ENCODE assay signal across 8 cellular contexts in the genomic region with DNA sequence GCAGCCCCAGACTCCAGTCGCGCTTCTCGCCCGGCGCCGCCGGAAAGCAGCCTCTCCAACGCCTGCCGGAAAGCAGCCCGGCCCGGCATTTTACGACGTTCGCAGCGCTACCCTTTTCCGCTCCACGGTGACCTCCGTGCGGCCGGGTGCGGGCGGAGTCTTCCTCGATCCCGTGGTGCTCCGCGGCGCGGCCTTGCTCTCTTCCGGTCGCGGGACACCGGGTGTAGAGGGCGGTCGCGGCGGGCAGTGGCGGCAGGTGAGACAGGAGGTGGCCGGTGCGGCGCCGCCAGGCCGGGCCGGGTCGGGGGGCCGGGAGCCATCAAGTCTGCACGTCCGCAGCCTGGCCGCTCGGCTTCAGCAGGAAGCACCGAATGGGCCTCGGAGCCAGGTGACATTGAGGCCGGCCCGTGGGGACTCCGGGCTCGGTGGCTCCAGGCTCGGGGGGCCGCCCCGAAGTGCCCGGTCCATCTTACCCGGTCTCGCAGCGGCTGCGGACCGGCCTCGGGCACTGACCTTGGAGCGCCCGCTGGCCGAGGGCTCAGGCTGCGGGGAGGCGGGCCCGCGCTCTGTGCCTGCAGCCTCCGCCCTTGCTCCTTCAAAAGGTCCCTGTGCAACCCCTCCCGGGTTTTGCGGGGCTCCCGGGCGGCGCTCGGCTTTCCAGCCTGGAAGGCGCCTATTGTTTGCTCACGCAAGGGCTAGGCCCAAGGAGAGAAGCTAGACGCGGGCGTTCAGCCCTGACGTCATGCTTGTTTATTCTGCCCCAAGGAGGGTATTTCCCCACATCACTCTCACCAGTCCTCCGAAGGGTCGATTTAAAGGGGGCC. TPM values are rescaled to one million over a fixed set of nuclear protein-coding genes. Genes with fewer than 3 reads are reported as not detected.
DNase-seq lines count a peak whose midpoint lies in the region; ATAC-seq and TF ChIP-seq lines count a peak whose summit lies in the region.

A gene (plus strand): TSS at position 199 of the 824 bp plus-strand sequence. CDS start 1,511 bp downstream, outside the sequence.
A gene (minus strand): TSS at position 48 of the 824 bp plus-strand sequence. CDS start 249 bp downstream, outside the sequence.

- H3K27me3 ChIP-seq in skeletal muscle tissue (ENCODE audit: control insufficient read depth in 3 of 3, insufficient read depth in 3 of 3, low read length in 3 of 3) = no peaks in the 10 kb centered on the region

- TF ChIP-seq CTCF in AG04449 (IDR thresholded peaks at IDR 0.05; ENCODE audit: insufficient read depth, low read length, missing control alignments) (no peak), VCaP (conservative IDR thresholded peaks at IDR 0.05) (no peak)

- H3K4me3 ChIP-seq in AG04449 (ENCODE audit: low read depth, low read length) (peak within 1 kb of the TSS; percentile 96), iPS-18c (ENCODE audit: insufficient read depth, low read depth, low read length) (peak within 1 kb of the TSS; percentile 94), skeletal muscle tissue (ENCODE audit: low read length in 3 of 3) (peak within 1 kb of the TSS; percentile 94 to 98 (median 94))

- in situ Hi-C loops in T47D (cut with HindIII; ENCODE audit: low pct_unique_long_range_greater_than_20kb, low sequenced_read_pairs) = no loop called here

- H3K36me3 ChIP-seq in skeletal muscle tissue (ENCODE audit: control insufficient read depth in 3 of 3, insufficient read depth in 3 of 3, low read length in 3 of 3) = peaks cover 45 to 52% (median 47%) of the 10 kb centered on the region in 3 donors

- peak within 1 kb of the TSS; percentile 96 to 97 (median 96) for H3K9ac ChIP-seq in skeletal muscle tissue (ENCODE audit: low read depth in 1 of 3, low read length in 3 of 3)

- H3K9me3 ChIP-seq in iPS-18c (ENCODE audit: control insufficient read depth, insufficient read depth, low read length) (no peaks in the 10 kb centered on the region), skeletal muscle tissue (ENCODE audit: control insufficient read depth in 3 of 3, low read length in 3 of 3) (no peaks in the 10 kb centered on the region)

- ATAC-seq in GM18873 (IDR thresholded peaks at IDR 0.05; ENCODE audit: low FRiP score, unreplicated experiment) = peak; percentile 62
- ATAC-seq in HG03135 (IDR thresholded peaks at IDR 0.05; ENCODE audit: unreplicated experiment) = peak; percentile 78

- DNase-seq in AG04449 (ENCODE audit: low read depth, low spot score) = peak; percentile 33
- DNase-seq in NCI-H2196 (lab: John Stamatoyannopoulos, UW; ENCODE audit: unreplicated experiment) = peak; percentile 80
- peak; percentile 94 to 97 for DNase-seq in T47D (ENCODE audit: low read depth in 1 of 2, low spot score in 1 of 2)

- POLR2A ChIA-PET in AG04449 (lab: Yijun Ruan, JAX) = no interaction called here

- H3K27ac ChIP-seq in VCaP (peak within 1 kb of the TSS; percentile 64), skeletal muscle tissue (ENCODE audit: low read depth, low read length) (peak within 1 kb of the TSS; percentile 88)

- CTCF ChIA-PET in AG04449 (lab: Yijun Ruan, JAX) = interaction anchor here (4.4 kb wide), 1 partner anchor 20 kb away, joined by 63 read pairs; no protein-coding TSS in a partner anchor

- H3K4me1 ChIP-seq in skeletal muscle tissue (ENCODE audit: control insufficient read depth in 3 of 3, insufficient read depth in 3 of 3, low read length in 3 of 3) = peaks cover 21 to 40% (median 30%) of the 10 kb centered on the region in 3 donors

RNA-seq across cellular contexts. Expression of the first gene that starts in this region (rescaled TPM):
- total RNA-seq in skeletal muscle tissue = 332 TPM

RNA-seq across cellular contexts. Expression of the second gene that starts in this region (rescaled TPM):
- total RNA-seq in skeletal muscle tissue = 8.9 TPM

Comparison
In these comparisons a context has a peak if more than half of its experiments do, and no peak if none do; other contexts are left out.
1. Peak in every context shown above with its lines: DNase-seq, ATAC-seq, H3K4me3 ChIP-seq and H3K27ac ChIP-seq.
2. DNase-seq: peak in every context shown above with its lines; median percentile 96 in T47D; 80 in NCI-H2196; 33 in AG04449.